12 cellular contexts compared by ENCODE assay signal in the genomic region with DNA sequence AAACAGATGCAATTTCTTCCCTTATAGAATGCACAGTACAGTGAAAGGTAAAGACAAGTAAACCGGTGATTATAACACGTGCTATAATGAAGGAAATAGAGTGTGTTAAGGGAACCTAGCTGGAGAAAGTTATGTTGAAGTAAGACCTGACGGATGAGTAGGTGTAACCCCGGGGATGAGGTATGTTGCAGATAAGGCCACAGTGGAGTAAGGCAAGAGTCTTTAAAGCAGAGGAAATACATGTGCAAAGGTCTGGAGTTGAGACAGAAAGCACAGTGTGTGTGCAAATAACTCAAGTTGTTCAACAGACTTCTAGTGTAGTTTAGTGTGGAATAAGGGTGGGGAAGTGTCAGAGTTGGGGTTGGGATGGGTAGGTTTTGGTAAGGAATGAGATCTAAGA.
"Had no signal": no experiment of that assay in that cellular context is flagged by ENCODE, and none has a peak within 500 bp of the region (broad histone marks: within the 10 kb centered on the region; RNA-seq: fewer than 3 reads in every experiment).

No MANE protein-coding gene starts in this region.

- H3K27ac ChIP-seq: colonic mucosa, gastrocnemius medialis, left lung, parathyroid adenoma, skin epidermis, transverse colon had no signal

- H3K9me3 ChIP-seq: colonic mucosa, gastrocnemius medialis, left lung, transverse colon had no signal

- ATAC-seq: activated T-cell treated with anti-CD3 and anti-CD28 coated beads, Interleukin-2, amount 50 U/mL, for 4 hours; gastrocnemius medialis; left lung; SK-N-SH treated with all-trans-retinoic acid at 6 μM for 48 hours had no signal

- H3K27me3 ChIP-seq: colonic mucosa, gastrocnemius medialis, left lung, transverse colon had no signal

- H3K4me3 Mint-ChIP-seq: activated CD4-positive, alpha-beta memory T cell treated with anti-CD3 and anti-CD28 coated beads for 36 hours; activated T-cell treated with anti-CD3 and anti-CD28 coated beads, Interleukin-2, amount 50 U/mL, for 4 hours had no signal

- DNase-seq: activated CD4-positive, alpha-beta memory T cell treated with anti-CD3 and anti-CD28 coated beads for 36 hours; activated CD4-positive, CD25-positive, alpha-beta regulatory T cell treated with anti-CD3 and anti-CD28 coated beads, Interleukin-2, amount 50 U/mL, for 72 hours; activated effector memory CD4-positive, alpha-beta T cell treated with anti-CD3 and anti-CD28 coated beads, Interleukin-2, amount 50 U/mL, for 16 hours; activated T-cell treated with anti-CD3 and anti-CD28 coated beads, Interleukin-2, amount 50 U/mL, for 4 hours; colonic mucosa; gastrocnemius medialis; left lung; retina; transverse colon had no signal

- H2AFZ ChIP-seq: parathyroid adenoma had no signal

- H3K36me3 ChIP-seq: colonic mucosa, left lung, transverse colon had no signal

- H3K27ac Mint-ChIP-seq: activated CD4-positive, alpha-beta memory T cell treated with anti-CD3 and anti-CD28 coated beads for 36 hours had no signal

- H3K36me3 Mint-ChIP-seq: activated CD4-positive, alpha-beta memory T cell treated with anti-CD3 and anti-CD28 coated beads for 36 hours had no signal

- H3K4me3 ChIP-seq: colonic mucosa, gastrocnemius medialis, left lung, skin epidermis, transverse colon had no signal

- H3K27me3 Mint-ChIP-seq: activated CD4-positive, alpha-beta memory T cell treated with anti-CD3 and anti-CD28 coated beads for 36 hours had no signal

- H3K9ac ChIP-seq: parathyroid adenoma had no signal

- H3K9me3 Mint-ChIP-seq: activated CD4-positive, alpha-beta memory T cell treated with anti-CD3 and anti-CD28 coated beads for 36 hours; activated T-cell treated with anti-CD3 and anti-CD28 coated beads, Interleukin-2, amount 50 U/mL, for 4 hours had no signal
